In the genomic region with DNA sequence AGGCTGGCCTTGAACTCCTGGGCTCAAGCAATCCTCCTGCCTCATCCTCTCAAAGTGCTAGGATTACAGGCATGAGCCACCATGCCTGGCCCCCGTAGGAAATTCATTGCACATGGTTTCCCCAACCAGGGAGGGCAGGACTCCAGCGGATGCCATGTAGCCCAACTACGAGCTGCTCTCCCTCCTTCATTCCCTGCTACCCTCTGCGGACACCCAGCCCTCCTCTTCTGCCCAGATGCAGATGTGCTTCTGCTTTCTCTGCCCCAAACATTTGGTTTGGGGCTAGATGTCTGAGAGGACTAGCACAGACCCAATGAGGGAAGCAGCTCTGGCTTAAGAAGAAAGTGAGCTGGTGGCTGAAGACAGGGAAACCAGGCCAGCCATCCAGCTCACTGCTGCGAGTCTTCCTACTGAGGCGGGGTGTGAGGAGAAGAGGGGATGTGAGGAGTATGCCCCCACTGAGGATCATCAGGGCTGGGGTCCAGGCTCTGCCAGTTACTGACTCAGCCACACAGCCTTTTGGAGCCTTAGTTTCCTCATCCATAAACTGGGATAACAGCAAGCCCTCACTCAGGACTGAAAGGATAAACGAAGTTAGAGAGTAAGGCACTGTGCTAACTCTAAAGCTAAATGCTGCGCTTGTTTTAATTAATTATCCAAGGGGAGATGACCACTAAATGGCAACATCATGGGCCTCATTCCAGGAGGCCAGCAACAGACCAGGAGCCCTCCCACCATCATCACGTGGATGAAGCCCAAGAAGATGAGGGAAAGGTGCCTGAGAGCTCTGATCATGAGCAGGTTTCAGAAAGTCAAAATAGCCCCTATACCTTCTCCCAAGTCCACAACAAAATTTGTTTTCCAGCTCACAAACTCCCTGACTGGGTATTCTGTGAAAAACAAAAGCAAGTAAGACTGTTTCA, we compare ENCODE assay signal across 8 cellular contexts. TPM values are rescaled to one million over a fixed set of nuclear protein-coding genes. Genes with fewer than 3 reads are reported as not detected.
DNase-seq lines count a peak whose midpoint lies in the region; ATAC-seq and TF ChIP-seq lines count a peak whose summit lies in the region.

No MANE protein-coding gene starts in this region.

- peaks cover 52 to 97% (median 92%) of the 10 kb centered on the region in 4 donors for H3K4me1 Mint-ChIP-seq in naive thymus-derived CD8-positive, alpha-beta T cell

- no peak overlapping the region for H2AFZ ChIP-seq in KMS-11 (ENCODE audit: low read depth)

- intact Hi-C loops in breast epithelium (cut with DNase I; ENCODE audit: low total_unique reads) = loop anchor here (5.0 kb wide), 1 partner anchor 62 kb away; no protein-coding TSS in a partner anchor

- H3K4me1 ChIP-seq in KMS-11 (ENCODE audit: low read depth, poor library complexity, severe bottlenecking) = peaks cover 100% of the 10 kb centered on the region
- peaks cover 30 to 74% of the 10 kb centered on the region in 2 donors for H3K4me1 ChIP-seq in breast epithelium

- DNase-seq in Ammon's horn (ENCODE audit: low spot score) = peak; percentile 56
- DNase-seq in breast epithelium (ENCODE audit: low spot score in 2 of 2) = no peak
- DNase-seq in naive thymus-derived CD8-positive, alpha-beta T cell = no peak
- no peak for DNase-seq in GM19240 (ENCODE audit: insufficient read length, low spot score)
- no peak for DNase-seq in NCI-H1694 (lab: John Stamatoyannopoulos, UW)

- no peak for TF ChIP-seq POLR2A in breast epithelium (IDR thresholded peaks at IDR 0.05)

- TF ChIP-seq CTCF in KMS-11 (conservative IDR thresholded peaks at IDR 0.05; ENCODE audit: low read depth, low read length) (no peak), breast epithelium (IDR thresholded peaks at IDR 0.05) (no peak)

- H3K9me3 Mint-ChIP-seq in naive thymus-derived CD8-positive, alpha-beta T cell = no peaks in the 10 kb centered on the region

- H3K27ac ChIP-seq in KMS-11 (peak overlapping the region; percentile 64), breast epithelium (peak overlapping the region; percentile 62 to 71)

- H3K27me3 ChIP-seq in KMS-11 (ENCODE audit: insufficient read depth, low read depth) = no peaks in the 10 kb centered on the region
- H3K27me3 ChIP-seq in breast epithelium = no peaks in the 10 kb centered on the region

- H3K36me3 ChIP-seq in KMS-11 (ENCODE audit: insufficient read depth) = no peaks in the 10 kb centered on the region
- no peaks in the 10 kb centered on the region for H3K36me3 ChIP-seq in breast epithelium

- no peaks in the 10 kb centered on the region for H3K27me3 Mint-ChIP-seq in naive thymus-derived CD8-positive, alpha-beta T cell

- peak overlapping the region; percentile 55 to 87 (median 78) for H3K4me3 Mint-ChIP-seq in naive thymus-derived CD8-positive, alpha-beta T cell

- H3K9me3 ChIP-seq in breast epithelium = no peaks in the 10 kb centered on the region

- H4K20me1 ChIP-seq in KMS-11 (ENCODE audit: insufficient read depth) = peaks cover 33% of the 10 kb centered on the region

- H3K79me2 ChIP-seq in KMS-11 (ENCODE audit: insufficient read depth, low read depth) = peaks cover 97% of the 10 kb centered on the region

- peak overlapping the region; percentile 88 to 99 (median 94) for H3K27ac Mint-ChIP-seq in naive thymus-derived CD8-positive, alpha-beta T cell

- H3K4me3 ChIP-seq in KMS-11 (IDR thresholded peaks at IDR 0.05; ENCODE audit: insufficient read depth, low read depth, low read length) = no peak overlapping the region
- H3K4me3 ChIP-seq in breast epithelium = peak overlapping the region in 2 of 3 donors; percentile 7 to 80

- H3K36me3 Mint-ChIP-seq in naive thymus-derived CD8-positive, alpha-beta T cell = peaks cover 0 to 1% (median 0%) of the 10 kb centered on the region in 3 donors

- POLR2A ChIA-PET in naive thymus-derived CD8-positive, alpha-beta T cell (lab: Charles Lee) = interaction anchor here (1.3 to 7.1 kb wide), 4 partner anchors 10 to 60 kb away, joined by 3 to 84 read pairs (median 5); a partner anchor contains a TSS

- peak overlapping the region; percentile 76 for H3K4me2 ChIP-seq in KMS-11

- ATAC-seq in naive thymus-derived CD8-positive, alpha-beta T cell = no peak
- ATAC-seq in HG03135 (IDR thresholded peaks at IDR 0.05; ENCODE audit: unreplicated experiment) (no peak), GM18502 (IDR thresholded peaks at IDR 0.05; ENCODE audit: poor library complexity, unreplicated experiment) (no peak)

- H3K9ac ChIP-seq in KMS-11 = peak overlapping the region; percentile 19; the same call in 1 of the 2 replicates

RNA-seq across cellular contexts. Expression of a gene that starts 10.9 kb away (rescaled TPM):
- 100 to 1,000 TPM; 144 to 175 (median 167) TPM for total RNA-seq in breast epithelium
- 100 to 1,000 TPM; 258 to 262 TPM for total RNA-seq in naive thymus-derived CD8-positive, alpha-beta T cell
- polyA plus RNA-seq in naive thymus-derived CD8-positive, alpha-beta T cell = 10 to 100 TPM; 51.4 to 81.2 (median 71.5) TPM

RNA-seq across cellular contexts. Expression of a gene that starts 17.1 kb away (rescaled TPM):
- 10 to 100 TPM in 1 of 3 donors, 1 to 10 TPM in 2; 3.8 to 17.7 (median 8.8) TPM for total RNA-seq in breast epithelium
- 10 to 100 TPM; 13.4 to 16.8 TPM for total RNA-seq in naive thymus-derived CD8-positive, alpha-beta T cell
- under 1 TPM; 0.11 to 0.80 (median 0.13) TPM for polyA plus RNA-seq in naive thymus-derived CD8-positive, alpha-beta T cell

RNA-seq across cellular contexts. Expression of a gene that starts 53.0 kb away (rescaled TPM):
- total RNA-seq in breast epithelium = 10 to 100 TPM; 17.9 to 30.8 (median 27.2) TPM
- total RNA-seq in naive thymus-derived CD8-positive, alpha-beta T cell = 10 to 100 TPM; 18.9 to 29.0 TPM
- polyA plus RNA-seq in naive thymus-derived CD8-positive, alpha-beta T cell = 10 to 100 TPM; 25.5 to 31.0 (median 28.3) TPM
